In the genomic region with DNA sequence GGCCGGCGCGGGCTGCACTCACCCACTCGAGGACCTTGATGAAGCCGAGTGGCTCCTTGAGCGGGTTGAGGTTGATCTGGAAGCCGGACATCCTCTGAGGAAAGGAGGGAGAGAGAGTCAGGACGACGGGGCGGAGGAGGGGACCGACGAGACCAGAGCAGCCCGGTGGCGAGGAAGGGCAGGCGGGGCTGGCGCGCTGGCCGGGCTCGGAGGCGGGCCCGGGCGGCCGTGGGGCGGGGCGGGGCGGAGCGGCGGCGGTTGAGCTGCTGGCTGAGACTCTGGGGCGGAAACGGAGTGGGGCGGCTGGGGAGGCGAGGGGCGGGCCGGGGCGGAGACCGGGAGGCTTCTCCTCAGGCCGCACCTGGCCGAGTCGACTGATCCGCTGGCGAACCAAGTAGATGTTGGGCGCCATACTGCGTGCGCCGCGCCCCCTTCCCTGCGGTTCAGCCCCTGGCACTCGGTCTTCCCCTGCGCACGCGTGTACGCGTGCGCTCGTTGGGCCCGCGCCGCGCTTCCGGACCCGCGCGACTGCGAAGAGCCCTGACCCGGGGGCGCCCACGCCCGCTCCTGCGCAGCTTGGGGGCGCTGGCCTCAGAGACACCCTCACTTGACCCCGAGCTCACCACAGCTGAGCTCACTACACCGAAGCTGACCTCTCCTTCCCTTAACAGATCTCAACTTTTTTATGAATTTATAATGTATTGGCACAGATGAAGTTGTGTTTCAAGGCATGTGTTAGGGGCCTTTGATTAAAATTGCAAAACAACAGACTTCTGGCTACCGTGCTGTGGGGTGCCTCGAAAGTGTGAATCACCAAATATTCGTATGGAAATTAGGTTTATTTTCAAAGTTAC, we compare ENCODE assay signal across 1 cellular context.
A peak's percentile ranks its signal among the peaks of the same experiment; 100 is the strongest.
TF ChIP-seq lines count a peak whose summit lies in the region.

Gene SYPL1, minus strand, starts transcription at position 195 of the 854 bp plus-strand sequence. Its CDS starts 104 bp downstream, at position 91.

TF ChIP-seq in HEK293, 187 proteins besides CTCF, POLR2A, EP300 and RAD21 (continued from another document and continues in another):
- no peak for TF ChIP-seq ZNF148 (tag by site-specific recombination; IDR thresholded peaks at IDR 0.05; ENCODE audit: borderline replicate concordance)
- TF ChIP-seq ZNF248 (tag by site-specific recombination; IDR thresholded peaks at IDR 0.05) = no peak
- TF ChIP-seq KLF16 (tag by site-specific recombination; IDR thresholded peaks at IDR 0.05) = peak; percentile 29; the same call in 1 of the 2 replicates
- no peak for TF ChIP-seq HOXA7 (CRISPR knock-in tag; IDR thresholded peaks at IDR 0.05; ENCODE audit: borderline replicate concordance)
- TF ChIP-seq ZNF335 (tag by site-specific recombination; conservative IDR thresholded peaks at IDR 0.05) = peak; percentile 98
- no peak for TF ChIP-seq ZNF518A (tag by site-specific recombination; conservative IDR thresholded peaks at IDR 0.05; ENCODE audit: low read depth)
- TF ChIP-seq, protein P1, sequence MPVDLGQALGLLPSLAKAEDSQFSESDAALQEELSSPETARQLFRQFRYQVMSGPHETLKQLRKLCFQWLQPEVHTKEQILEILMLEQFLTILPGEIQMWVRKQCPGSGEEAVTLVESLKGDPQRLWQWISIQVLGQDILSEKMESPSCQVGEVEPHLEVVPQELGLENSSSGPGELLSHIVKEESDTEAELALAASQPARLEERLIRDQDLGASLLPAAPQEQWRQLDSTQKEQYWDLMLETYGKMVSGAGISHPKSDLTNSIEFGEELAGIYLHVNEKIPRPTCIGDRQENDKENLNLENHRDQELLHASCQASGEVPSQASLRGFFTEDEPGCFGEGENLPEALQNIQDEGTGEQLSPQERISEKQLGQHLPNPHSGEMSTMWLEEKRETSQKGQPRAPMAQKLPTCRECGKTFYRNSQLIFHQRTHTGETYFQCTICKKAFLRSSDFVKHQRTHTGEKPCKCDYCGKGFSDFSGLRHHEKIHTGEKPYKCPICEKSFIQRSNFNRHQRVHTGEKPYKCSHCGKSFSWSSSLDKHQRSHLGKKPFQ (tag by site-specific recombination; IDR thresholded peaks at IDR 0.05) = no peak
- TF ChIP-seq ZNF792 (tag by site-specific recombination; IDR thresholded peaks at IDR 0.05) = no peak
- TF ChIP-seq, protein P2, sequence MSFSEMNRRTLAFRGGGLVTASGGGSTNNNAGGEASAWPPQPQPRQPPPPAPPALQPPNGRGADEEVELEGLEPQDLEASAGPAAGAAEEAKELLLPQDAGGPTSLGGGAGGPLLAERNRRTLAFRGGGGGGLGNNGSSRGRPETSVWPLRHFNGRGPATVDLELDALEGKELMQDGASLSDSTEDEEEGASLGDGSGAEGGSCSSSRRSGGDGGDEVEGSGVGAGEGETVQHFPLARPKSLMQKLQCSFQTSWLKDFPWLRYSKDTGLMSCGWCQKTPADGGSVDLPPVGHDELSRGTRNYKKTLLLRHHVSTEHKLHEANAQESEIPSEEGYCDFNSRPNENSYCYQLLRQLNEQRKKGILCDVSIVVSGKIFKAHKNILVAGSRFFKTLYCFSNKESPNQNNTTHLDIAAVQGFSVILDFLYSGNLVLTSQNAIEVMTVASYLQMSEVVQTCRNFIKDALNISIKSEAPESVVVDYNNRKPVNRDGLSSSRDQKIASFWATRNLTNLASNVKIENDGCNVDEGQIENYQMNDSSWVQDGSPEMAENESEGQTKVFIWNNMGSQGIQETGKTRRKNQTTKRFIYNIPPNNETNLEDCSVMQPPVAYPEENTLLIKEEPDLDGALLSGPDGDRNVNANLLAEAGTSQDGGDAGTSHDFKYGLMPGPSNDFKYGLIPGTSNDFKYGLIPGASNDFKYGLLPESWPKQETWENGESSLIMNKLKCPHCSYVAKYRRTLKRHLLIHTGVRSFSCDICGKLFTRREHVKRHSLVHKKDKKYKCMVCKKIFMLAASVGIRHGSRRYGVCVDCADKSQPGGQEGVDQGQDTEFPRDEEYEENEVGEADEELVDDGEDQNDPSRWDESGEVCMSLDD (tag by site-specific recombination; IDR thresholded peaks at IDR 0.05) = peak; percentile 46; the same call in 1 of the 2 replicates
- TF ChIP-seq KLF10 (tag by site-specific recombination; IDR thresholded peaks at IDR 0.05) = peak; percentile 63; the same call in 1 of the 2 replicates
- no peak for TF ChIP-seq ZNF114 (tag by site-specific recombination; IDR thresholded peaks at IDR 0.05)
- TF ChIP-seq MZF1 (tag by site-specific recombination; IDR thresholded peaks at IDR 0.05; ENCODE audit: borderline replicate concordance) = no peak
- TF ChIP-seq ZNF513 (tag by site-specific recombination; IDR thresholded peaks at IDR 0.05) = 0 out of 2 replicates have a peak, but pooled peaks have one; percentile 28
- TF ChIP-seq ZNF274 (IDR thresholded peaks at IDR 0.05; ENCODE audit: low read length) = no peak
- no peak for TF ChIP-seq ZNF274 (tag by site-specific recombination; IDR thresholded peaks at IDR 0.05; ENCODE audit: borderline replicate concordance)
- no peak for TF ChIP-seq MYNN (tag by site-specific recombination; IDR thresholded peaks at IDR 0.05; ENCODE audit: borderline replicate concordance)
- TF ChIP-seq ZNF530 (tag by site-specific recombination; IDR thresholded peaks at IDR 0.05; ENCODE audit: low read depth) = no peak
- no peak for TF ChIP-seq ZNF433 (tag by site-specific recombination; IDR thresholded peaks at IDR 0.05; ENCODE audit: low read depth)
- TF ChIP-seq ZEB2 (tag by site-specific recombination; IDR thresholded peaks at IDR 0.05) = peak; percentile 91
- no peak for TF ChIP-seq SCRT2 (tag by site-specific recombination; IDR thresholded peaks at IDR 0.05)
- TF ChIP-seq ZXDB (tag by site-specific recombination; IDR thresholded peaks at IDR 0.05) = peak; percentile 96
- TF ChIP-seq, protein P3, sequence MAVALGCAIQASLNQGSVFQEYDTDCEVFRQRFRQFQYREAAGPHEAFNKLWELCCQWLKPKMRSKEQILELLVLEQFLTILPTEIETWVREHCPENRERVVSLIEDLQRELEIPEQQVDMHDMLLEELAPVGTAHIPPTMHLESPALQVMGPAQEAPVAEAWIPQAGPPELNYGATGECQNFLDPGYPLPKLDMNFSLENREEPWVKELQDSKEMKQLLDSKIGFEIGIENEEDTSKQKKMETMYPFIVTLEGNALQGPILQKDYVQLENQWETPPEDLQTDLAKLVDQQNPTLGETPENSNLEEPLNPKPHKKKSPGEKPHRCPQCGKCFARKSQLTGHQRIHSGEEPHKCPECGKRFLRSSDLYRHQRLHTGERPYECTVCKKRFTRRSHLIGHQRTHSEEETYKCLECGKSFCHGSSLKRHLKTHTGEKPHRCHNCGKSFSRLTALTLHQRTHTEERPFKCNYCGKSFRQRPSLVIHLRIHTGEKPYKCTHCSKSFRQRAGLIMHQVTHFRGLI (tag by site-specific recombination; IDR thresholded peaks at IDR 0.05) = peak; percentile 87; the same call in 1 of the 2 replicates
- no peak for TF ChIP-seq ZNF280D (tag by site-specific recombination; IDR thresholded peaks at IDR 0.05)
- TF ChIP-seq ZSCAN23 (tag by site-specific recombination; IDR thresholded peaks at IDR 0.05) = no peak
- TF ChIP-seq ZNF76 (tag by site-specific recombination; IDR thresholded peaks at IDR 0.05; ENCODE audit: borderline replicate concordance, low read depth) = no peak; the same call in 1 of the 2 replicates
- no peak for TF ChIP-seq IKZF3 (tag by site-specific recombination; IDR thresholded peaks at IDR 0.05)
- TF ChIP-seq ZNF747 (tag by site-specific recombination; IDR thresholded peaks at IDR 0.05) = no peak
- TF ChIP-seq, protein P4, sequence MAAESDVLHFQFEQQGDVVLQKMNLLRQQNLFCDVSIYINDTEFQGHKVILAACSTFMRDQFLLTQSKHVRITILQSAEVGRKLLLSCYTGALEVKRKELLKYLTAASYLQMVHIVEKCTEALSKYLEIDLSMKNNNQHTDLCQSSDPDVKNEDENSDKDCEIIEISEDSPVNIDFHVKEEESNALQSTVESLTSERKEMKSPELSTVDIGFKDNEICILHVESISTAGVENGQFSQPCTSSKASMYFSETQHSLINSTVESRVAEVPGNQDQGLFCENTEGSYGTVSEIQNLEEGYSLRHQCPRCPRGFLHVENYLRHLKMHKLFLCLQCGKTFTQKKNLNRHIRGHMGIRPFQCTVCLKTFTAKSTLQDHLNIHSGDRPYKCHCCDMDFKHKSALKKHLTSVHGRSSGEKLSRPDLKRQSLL (tag by site-specific recombination; IDR thresholded peaks at IDR 0.05) = no peak; the same call in 1 of the 2 replicates
- peak; percentile 86 for TF ChIP-seq SP3 (tag by site-specific recombination; IDR thresholded peaks at IDR 0.05)
- no peak for TF ChIP-seq ZFP37 (tag by site-specific recombination; IDR thresholded peaks at IDR 0.05)
